Comparison of ENCODE assay signal across 5 cellular contexts in the genomic region with DNA sequence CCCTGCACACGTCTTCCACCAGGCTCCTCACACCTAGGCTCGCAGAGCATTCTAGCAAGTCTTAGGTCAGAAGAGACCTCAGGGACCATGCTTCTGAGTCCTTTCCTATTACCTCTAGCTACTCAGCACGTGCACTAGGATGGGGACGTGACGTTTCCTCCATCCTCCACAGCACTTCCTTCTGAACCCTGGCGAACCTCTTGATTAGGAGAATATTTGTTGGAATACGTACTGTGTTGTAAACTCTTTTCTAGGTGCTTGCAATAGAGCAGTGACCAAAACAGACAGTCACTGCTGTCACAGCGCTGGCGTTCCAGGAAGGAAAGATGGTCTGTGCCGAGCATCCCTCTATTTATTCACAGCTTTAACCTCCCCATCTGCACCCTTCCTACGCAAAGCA. TPM values are rescaled to one million over a fixed set of nuclear protein-coding genes. Genes with fewer than 3 reads are reported as not detected.
"Had no signal": no experiment of that assay in that cellular context is flagged by ENCODE, and none has a peak within 500 bp of the region (broad histone marks: within the 10 kb centered on the region; RNA-seq: fewer than 3 reads in every experiment).

No MANE protein-coding gene starts in this region.

- DNase-seq: H9, HCEC 1CT, KBM-7 had no signal

- H3K4me2 ChIP-seq: GM23338 had no signal

- H3K36me3 Mint-ChIP-seq: IgD-negative memory B cell had no signal

- H3K9me3 Mint-ChIP-seq: GM23338, H9 had no signal

- H3K4me1 Mint-ChIP-seq: IgD-negative memory B cell had no signal

- H3K27me3 Mint-ChIP-seq: IgD-negative memory B cell had no signal

- H3K4me3 ChIP-seq: GM23338 had no signal

- H2AFZ ChIP-seq: GM23338 had no signal

- H3K27ac Mint-ChIP-seq: GM23338, IgD-negative memory B cell had no signal

- ATAC-seq: GM23338 had no signal

- H3K4me3 Mint-ChIP-seq: GM23338, H9, IgD-negative memory B cell had no signal

RNA-seq across cellular contexts. Expression of a gene that starts 12.9 kb away (rescaled TPM):
- polyA plus RNA-seq: IgD-negative memory B cell had no signal
